Comparison of ENCODE assay signal across 18 cellular contexts in genomic region chr1:52676249-52676903, GRCh38. TPM values are rescaled to one million over a fixed set of nuclear protein-coding genes. Genes with fewer than 3 reads are reported as not detected.
DNase-seq lines count a peak whose midpoint lies in the region; ATAC-seq and TF ChIP-seq lines count a peak whose summit lies in the region.
"Had no signal": no experiment of that assay in that cellular context is flagged by ENCODE, and none has a peak within 500 bp of the region (broad histone marks: within the 10 kb centered on the region; RNA-seq: fewer than 3 reads in every experiment).

No MANE protein-coding gene starts in this region.

- ATAC-seq in lower lobe of right lung = peak; percentile 60 to 77
- peak; percentile 95 to 96 for ATAC-seq in gastrocnemius medialis
- ATAC-seq: activated CD8-positive, alpha-beta memory T cell treated with anti-CD3 and anti-CD28 coated beads, Interleukin-2, amount 10 ng/mL, durations not matched to agents 7 days and 5 days had no signal

- peak; percentile 10 for DNase-seq in CD1c-positive myeloid dendritic cell (ENCODE audit: extremely low spot score)
- peak; percentile 45 for DNase-seq in globus pallidus (ENCODE audit: low spot score)
- peak; percentile 62 for DNase-seq in lower lobe of right lung
- peak; percentile 96 to 99 for DNase-seq in gastrocnemius medialis
- DNase-seq in LoVo (ENCODE audit: low spot score) = no peak
- DNase-seq in NCI-H1105 (lab: John Stamatoyannopoulos, UW) = no peak
- no peak for DNase-seq in HEK293T (ENCODE audit: extremely low spot score)
- DNase-seq in GDM1 (lab: John Stamatoyannopoulos, UW) = no peak
- DNase-seq: activated CD4-positive, CD25-positive, alpha-beta regulatory T cell treated with anti-CD3 and anti-CD28 coated beads, Interleukin-2, amount 50 U/mL, for 72 hours; activated CD8-positive, alpha-beta memory T cell treated with anti-CD3 and anti-CD28 coated beads, Interleukin-2, amount 10 ng/mL, durations not matched to agents 7 days and 5 days; activated gamma-delta T cell treated with Interleukin-2 at 50 U/mL for 16 hours; Kasumi-1; midbrain; NCI-H146; occipital lobe had no signal

- TF ChIP-seq CTCF in lower lobe of right lung (IDR thresholded peaks at IDR 0.05) (no peak), gastrocnemius medialis (IDR thresholded peaks at IDR 0.05 in 4 of 5, conservative IDR thresholded peaks at IDR 0.05 in 1 of 5) (no peak)

- H3K9me3 ChIP-seq in lower lobe of right lung = no peaks in the 10 kb centered on the region
- no peaks in the 10 kb centered on the region for H3K9me3 ChIP-seq in gastrocnemius medialis

- H3K27me3 ChIP-seq in lower lobe of right lung (ENCODE audit: low read depth) (no peaks in the 10 kb centered on the region), gastrocnemius medialis (no peaks in the 10 kb centered on the region)

- peak in 1 of 2 donors; percentile 42 for TF ChIP-seq POLR2A in gastrocnemius medialis (IDR thresholded peaks at IDR 0.05)

- H3K36me3 ChIP-seq in lower lobe of right lung (no peaks in the 10 kb centered on the region), gastrocnemius medialis (no peaks in the 10 kb centered on the region)

- CTCF ChIA-PET in HEK293T (lab: Yijun Ruan, JAX) = interaction anchor here (1.4 kb wide), 1 partner anchor 9 kb away, joined by 6 read pairs; no protein-coding TSS in a partner anchor

- intact Hi-C loops in lower lobe of right lung (cut with DNase I) (no loop called here), gastrocnemius medialis (cut with DNase I; ENCODE audit: low total_unique reads) (loop anchor here (2.0 kb wide), 2 partner anchors 18 to 124 kb away; partner anchors contain the start of gene TUT4)

- peaks cover 12% of the 10 kb centered on the region for H3K4me1 ChIP-seq in lower lobe of right lung
- peaks cover 33 to 52% of the 10 kb centered on the region in 2 donors for H3K4me1 ChIP-seq in gastrocnemius medialis

- H3K27ac ChIP-seq in lower lobe of right lung (no peak overlapping the region), gastrocnemius medialis (peak overlapping the region; percentile 87 to 91 (median 90))
- H3K27ac ChIP-seq: coronary artery had no signal

- in situ Hi-C loops in gastrocnemius medialis (cut with MboI; ENCODE audit: low sequenced_read_pairs in 4 of 4) = loop anchor here (25.0 kb wide), 3 partner anchors 239 to 539 kb away; partner anchors contain the start of genes ORC1 (in 3 of the 4), PRPF38A (in 3 of the 4) and ZFYVE9 (in 2 of the 4)

- H3K4me3 ChIP-seq in lower lobe of right lung (no peak overlapping the region), gastrocnemius medialis (no peak overlapping the region)
- H3K4me3 ChIP-seq: coronary artery had no signal

- POLR2A ChIA-PET in HEK293T (lab: Yijun Ruan, JAX) = interaction anchor here (0.9 to 1.9 kb wide), 2 partner anchors 11 to 273 kb away, joined by 3 to 4 read pairs; no protein-coding TSS in a partner anchor

TF ChIP-seq in HEK293T, 16 proteins besides CTCF, POLR2A, EP300 and RAD21:
- TF ChIP-seq TARDBP (IDR thresholded peaks at IDR 0.05) (no peak), FOXK2 (IDR thresholded peaks at IDR 0.05) (no peak), SP1 (IDR thresholded peaks at IDR 0.05) (no peak), ZNF384 (IDR thresholded peaks at IDR 0.05) (no peak), FOXA1 (IDR thresholded peaks at IDR 0.05) (no peak), LEF1 (IDR thresholded peaks at IDR 0.05; ENCODE audit: borderline replicate concordance) (no peak), SUZ12 (IDR thresholded peaks at IDR 0.05) (no peak), BHLHE40 (IDR thresholded peaks at IDR 0.05; ENCODE audit: borderline replicate concordance) (no peak), HDGF (IDR thresholded peaks at IDR 0.05; ENCODE audit: borderline replicate concordance) (no peak), ARNT (IDR thresholded peaks at IDR 0.05) (no peak)

RNA-seq across cellular contexts. Expression of gene COA7, which starts 21.8 kb away (rescaled TPM):
- total RNA-seq in lower lobe of right lung = 14.4 TPM
- total RNA-seq in gastrocnemius medialis = 10 to 100 TPM; 18.7 to 22.3 (median 20.1) TPM

RNA-seq across cellular contexts. Expression of gene SHISAL2A, which starts 43.4 kb away (rescaled TPM):
- total RNA-seq in lower lobe of right lung (1.6 TPM), gastrocnemius medialis (under 1 TPM in 2 of 4 donors, not detected in 2; 0.33 to 0.41 TPM)
- total RNA-seq: frontal cortex, H4, occipital lobe had no signal

RNA-seq across cellular contexts. Expression of gene ZYG11B, which starts 49.9 kb away (rescaled TPM):
- total RNA-seq in lower lobe of right lung = 30.6 TPM
- total RNA-seq in gastrocnemius medialis = 100 to 1,000 TPM; 136 to 248 (median 194) TPM

Comparison
In these comparisons a context has a peak if more than half of its experiments do, and no peak if none do; other contexts are left out.
1. DNase-seq: peak in CD1c-positive myeloid dendritic cell (single experiment), globus pallidus (single experiment), lower lobe of right lung (single experiment) and gastrocnemius medialis (2 of 2); none in LoVo (single experiment), NCI-H1105 (single experiment), HEK293T (single experiment) and GDM1 (single experiment).